Comparison of ENCODE assay signal across 15 cellular contexts in genomic region chr20:18971121-18971520, GRCh38.
DNase-seq lines count a peak whose midpoint lies in the region; ATAC-seq and TF ChIP-seq lines count a peak whose summit lies in the region.
"Had no signal": no experiment of that assay in that cellular context is flagged by ENCODE, and none has a peak within 500 bp of the region (broad histone marks: within the 10 kb centered on the region; RNA-seq: fewer than 3 reads in every experiment).

No MANE protein-coding gene starts in this region.

- no peaks in the 10 kb centered on the region for H3K27me3 ChIP-seq in RWPE2 (ENCODE audit: insufficient read depth, poor library complexity, severe bottlenecking)
- no peaks in the 10 kb centered on the region for H3K27me3 ChIP-seq in trophoblast cell (ENCODE audit: insufficient read depth, low read length)
- H3K27me3 ChIP-seq in aorta (ENCODE audit: control insufficient read depth in 1 of 2, insufficient read depth in 2 of 2, low read length in 1 of 2), result no peaks in the 10 kb centered on the region

- H3K36me3 Mint-ChIP-seq in stimulated activated effector memory CD8-positive, alpha-beta T cell treated with anti-CD3 and anti-CD28 coated beads, Interleukin-12 subunit alpha, Interleukin-12 subunit beta, amount 100 ng/mL, for 72 hours, result no peaks in the 10 kb centered on the region

- H2BK12ac ChIP-seq in trophoblast cell (ENCODE audit: low read length), result no peak overlapping the region

- no peak overlapping the region for H4K12ac ChIP-seq in trophoblast cell (ENCODE audit: low read depth, low read length)

- no peak overlapping the region for H3K4me3 Mint-ChIP-seq in stimulated activated effector memory CD8-positive, alpha-beta T cell treated with anti-CD3 and anti-CD28 coated beads, Interleukin-12 subunit alpha, Interleukin-12 subunit beta, amount 100 ng/mL, for 72 hours
- H3K4me3 Mint-ChIP-seq: CD4-positive, alpha-beta T cell had no signal

- H3K4me1 ChIP-seq in RWPE2 (ENCODE audit: insufficient read depth, poor library complexity, severe bottlenecking) (peaks cover 14% of the 10 kb centered on the region), trophoblast cell (ENCODE audit: control insufficient read depth in 1 of 2, insufficient read depth in 2 of 2, low read length in 2 of 2) (peaks cover 0 to 3% of the 10 kb centered on the region in 2 experiments), aorta (ENCODE audit: control insufficient read depth in 1 of 2, insufficient read depth in 2 of 2, low read length in 2 of 2) (no peaks in the 10 kb centered on the region)
- H3K4me1 ChIP-seq: Caco-2, HAP-1 had no signal

- no peaks in the 10 kb centered on the region for H3K9me3 Mint-ChIP-seq in stimulated activated effector memory CD8-positive, alpha-beta T cell treated with anti-CD3 and anti-CD28 coated beads, Interleukin-12 subunit alpha, Interleukin-12 subunit beta, amount 100 ng/mL, for 72 hours
- H3K9me3 Mint-ChIP-seq: CD4-positive, alpha-beta T cell had no signal

- no peak overlapping the region for H3K18ac ChIP-seq in trophoblast cell (ENCODE audit: low read length)

- H3K79me1 ChIP-seq in trophoblast cell (ENCODE audit: low read length), result no peaks in the 10 kb centered on the region

- H3K4ac ChIP-seq in trophoblast cell (ENCODE audit: low read depth, low read length), result no peak overlapping the region

- no peak overlapping the region for H3K9ac ChIP-seq in trophoblast cell (ENCODE audit: low read length)
- H3K9ac ChIP-seq: GM23248 had no signal

- H3K27ac Mint-ChIP-seq in stimulated activated effector memory CD8-positive, alpha-beta T cell treated with anti-CD3 and anti-CD28 coated beads, Interleukin-12 subunit alpha, Interleukin-12 subunit beta, amount 100 ng/mL, for 72 hours, result no peak overlapping the region
- H3K27ac Mint-ChIP-seq: CD4-positive, alpha-beta T cell had no signal

- H3K14ac ChIP-seq in trophoblast cell (ENCODE audit: low read length), result no peak overlapping the region

- H3K4me3 ChIP-seq in RWPE2 (ENCODE audit: severe bottlenecking), result no peak overlapping the region
- H3K4me3 ChIP-seq in trophoblast cell (ENCODE audit: low read depth, low read length), result no peak overlapping the region
- no peak overlapping the region for H3K4me3 ChIP-seq in aorta (ENCODE audit: low read length in 2 of 2)
- H3K4me3 ChIP-seq: GM23248, HAP-1 had no signal

- H3K4me2 ChIP-seq in trophoblast cell (ENCODE audit: low read length), result no peak overlapping the region

- H2BK120ac ChIP-seq in trophoblast cell (ENCODE audit: insufficient read depth, low read length, poor library complexity), result no peak overlapping the region

- no peaks in the 10 kb centered on the region for H3K4me1 Mint-ChIP-seq in stimulated activated effector memory CD8-positive, alpha-beta T cell treated with anti-CD3 and anti-CD28 coated beads, Interleukin-12 subunit alpha, Interleukin-12 subunit beta, amount 100 ng/mL, for 72 hours

- H3K9me3 ChIP-seq in RWPE2 (ENCODE audit: severe bottlenecking) (no peaks in the 10 kb centered on the region), trophoblast cell (ENCODE audit: insufficient read depth, low read depth, low read length) (no peaks in the 10 kb centered on the region), aorta (ENCODE audit: control insufficient read depth, low read length) (peaks cover 2% of the 10 kb centered on the region)
- H3K9me3 ChIP-seq: Caco-2, HAP-1 had no signal

- H4K8ac ChIP-seq in trophoblast cell (ENCODE audit: low read depth, low read length), result no peak overlapping the region

- DNase-seq in RWPE2 (ENCODE audit: low spot score), result no peak
- peak; percentile 19 for DNase-seq in ecto neural progenitor cell (ENCODE audit: low spot score)
- DNase-seq in trophoblast cell, result peak; percentile 46 to 73
- DNase-seq in stimulated activated effector memory CD8-positive, alpha-beta T cell treated with anti-CD3 and anti-CD28 coated beads, Interleukin-12 subunit alpha, Interleukin-12 subunit beta, amount 100 ng/mL, for 72 hours (ENCODE audit: low spot score in 2 of 2), result no peak
- DNase-seq in aorta, result no peak
- DNase-seq in SW 1271 (lab: John Stamatoyannopoulos, UW), result no peak
- DNase-seq: ACHN; AML-193; Caco-2; CD4-positive, alpha-beta T cell; GM23248 had no signal

- no peak overlapping the region for H2AK5ac ChIP-seq in trophoblast cell (ENCODE audit: low read length)

- H2BK5ac ChIP-seq in trophoblast cell (ENCODE audit: low read depth, low read length, poor library complexity), result no peak overlapping the region

- no peak for TF ChIP-seq CTCF in RWPE2 (IDR thresholded peaks at IDR 0.05; ENCODE audit: poor library complexity, severe bottlenecking)

- H4K91ac ChIP-seq in trophoblast cell (ENCODE audit: low read depth, low read length), result no peak overlapping the region

- intact Hi-C loops in aorta (cut with DNase I), result no loop called here

- H3K79me2 ChIP-seq in trophoblast cell (ENCODE audit: control insufficient read depth, insufficient read depth, low read length, poor library complexity), result no peaks in the 10 kb centered on the region

- WGBS in trophoblast cell (ENCODE audit: extremely low coverage, insufficient coverage, insufficient read length), result no CpG with 5 or more reads among the region's 5 CpGs
- 96 to 97% methylated on average over 5 of the region's 5 CpGs for WGBS in aorta, 2 donors

- no peaks in the 10 kb centered on the region for H3K36me3 ChIP-seq in RWPE2 (ENCODE audit: low read depth)
- H3K36me3 ChIP-seq in trophoblast cell (ENCODE audit: control insufficient read depth in 1 of 2, insufficient read depth in 2 of 2, low read length in 2 of 2), result no peaks in the 10 kb centered on the region
- no peaks in the 10 kb centered on the region for H3K36me3 ChIP-seq in aorta (ENCODE audit: control insufficient read depth in 1 of 2, insufficient read depth in 2 of 2, low read length in 1 of 2)
- H3K36me3 ChIP-seq: HAP-1 had no signal

- ATAC-seq in RWPE2 (ENCODE audit: low read depth) (peak; percentile 61), esophagus mucosa (peak; percentile 78), aorta (ENCODE audit: low FRiP score) (no peak)
- no peak for ATAC-seq in stimulated activated effector memory CD8-positive, alpha-beta T cell treated with anti-CD3 and anti-CD28 coated beads, Interleukin-12 subunit alpha, Interleukin-12 subunit beta, amount 100 ng/mL, for 72 hours
- ATAC-seq: HepG2 had no signal

- H3K23ac ChIP-seq in trophoblast cell (ENCODE audit: low read length), result no peak overlapping the region

- no peak overlapping the region for H2AFZ ChIP-seq in trophoblast cell (ENCODE audit: insufficient read depth, low read length, poor library complexity)
- H2AFZ ChIP-seq: GM23248 had no signal

- peak overlapping the region; percentile 74 for H3K27ac ChIP-seq in RWPE2 (ENCODE audit: poor library complexity, severe bottlenecking)
- no peak overlapping the region for H3K27ac ChIP-seq in trophoblast cell (ENCODE audit: low read depth, low read length)
- no peak overlapping the region for H3K27ac ChIP-seq in aorta (ENCODE audit: low read depth in 1 of 2, low read length in 2 of 2)
- H3K27ac ChIP-seq: C4-2B, GM23248 had no signal

Comparison
In these comparisons a context has a peak if more than half of its experiments do, and no peak if none do; other contexts are left out.
1. ATAC-seq: peak in RWPE2 (single experiment) and esophagus mucosa (single experiment); none in stimulated activated effector memory CD8-positive, alpha-beta T cell treated with anti-CD3 and anti-CD28 coated beads, Interleukin-12 subunit alpha, Interleukin-12 subunit beta, amount 100 ng/mL, for 72 hours (single experiment) and aorta (single experiment).
2. DNase-seq: peak in ecto neural progenitor cell (single experiment) and trophoblast cell (2 of 2); none in RWPE2 (single experiment), stimulated activated effector memory CD8-positive, alpha-beta T cell treated with anti-CD3 and anti-CD28 coated beads, Interleukin-12 subunit alpha, Interleukin-12 subunit beta, amount 100 ng/mL, for 72 hours (0 of 2), aorta (0 of 2) and SW 1271 (0 of 2).